5 cellular contexts compared by ENCODE assay signal in genomic region chr5:56808211-56808610, GRCh38.
"Had no signal": no experiment of that assay in that cellular context is flagged by ENCODE, and none has a peak within 500 bp of the region (broad histone marks: within the 10 kb centered on the region; RNA-seq: fewer than 3 reads in every experiment).

No MANE protein-coding gene starts in this region.

- H3K4me3 Mint-ChIP-seq: GM23338, H9, IgD-negative memory B cell had no signal

- H3K4me2 ChIP-seq: GM23338 had no signal

- H3K4me3 ChIP-seq: GM23338 had no signal

- H3K27me3 Mint-ChIP-seq: IgD-negative memory B cell had no signal

- DNase-seq: H9, HCEC 1CT had no signal

- ATAC-seq: GM23338, HepG2 had no signal

- H3K27ac Mint-ChIP-seq: GM23338, H9, IgD-negative memory B cell had no signal

- H3K9me3 Mint-ChIP-seq: GM23338, H9 had no signal
